20 cellular contexts compared by ENCODE assay signal in the genomic region with DNA sequence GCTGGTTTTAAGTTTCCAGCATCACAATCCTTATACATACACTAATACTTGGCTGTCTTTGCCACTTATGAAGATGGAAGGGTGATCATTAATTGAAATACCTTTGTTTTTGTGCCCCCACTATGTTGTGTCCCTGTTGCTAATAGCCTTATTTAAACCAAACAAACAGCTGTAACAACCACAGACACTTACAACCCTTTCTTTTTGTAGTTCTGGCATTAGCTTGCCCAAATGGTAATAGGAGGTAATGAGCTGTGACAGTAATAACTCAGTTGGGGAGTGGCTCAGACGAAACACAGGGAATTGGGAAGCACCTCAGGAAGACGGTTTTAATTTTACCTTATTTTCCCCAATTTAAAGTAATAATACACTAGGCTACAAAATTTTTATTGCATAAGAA.
DNase-seq lines count a peak whose midpoint lies in the region; ATAC-seq and TF ChIP-seq lines count a peak whose summit lies in the region.
"Had no signal": no experiment of that assay in that cellular context is flagged by ENCODE, and none has a peak within 500 bp of the region (broad histone marks: within the 10 kb centered on the region; RNA-seq: fewer than 3 reads in every experiment).

No MANE protein-coding gene starts in this region.

- POLR2A ChIA-PET in CD4-positive, alpha-beta T cell (lab: Charles Lee), result no interaction called here
- POLR2A ChIA-PET in naive thymus-derived CD8-positive, alpha-beta T cell (lab: Charles Lee), result no interaction called here

- no peak overlapping the region for H3K4me3 Mint-ChIP-seq in CD4-positive, alpha-beta T cell
- H3K4me3 Mint-ChIP-seq in naive thymus-derived CD8-positive, alpha-beta T cell, result no peak overlapping the region

- no peak for ATAC-seq in CD4-positive, alpha-beta T cell (ENCODE audit: poor library complexity)
- ATAC-seq in naive thymus-derived CD8-positive, alpha-beta T cell, result no peak
- ATAC-seq: activated CD4-positive, CD25-positive, alpha-beta regulatory T cell treated with anti-CD3 and anti-CD28 coated beads, Interleukin-2, amount 50 U/mL, for 24 hours; activated naive CD4-positive, alpha-beta T cell treated with anti-CD3 and anti-CD28 coated beads, Interleukin-2, amount 50 U/mL, for 72 hours had no signal

- H3K27ac ChIP-seq in CD4-positive, alpha-beta T cell (ENCODE audit: low read depth, low read length), result no peak overlapping the region
- H3K27ac ChIP-seq: prostate gland, upper lobe of right lung had no signal

- H3K9me3 ChIP-seq in CD4-positive, alpha-beta T cell (ENCODE audit: control insufficient read depth, low read length), result no peaks in the 10 kb centered on the region
- H3K9me3 ChIP-seq: Peyer's patch, prostate gland, upper lobe of right lung had no signal

- TF ChIP-seq CTCF in CD4-positive, alpha-beta T cell (IDR thresholded peaks at IDR 0.05), result no peak
- no peak for TF ChIP-seq CTCF in lower leg skin (IDR thresholded peaks at IDR 0.05)

- CTCF ChIA-PET in CD4-positive, alpha-beta T cell (lab: Charles Lee), result interaction anchor here (1.0 to 1.3 kb wide), 2 partner anchors 16 to 48 kb away, joined by 3 to 4 read pairs; no protein-coding TSS in a partner anchor

- no peaks in the 10 kb centered on the region for H3K27me3 Mint-ChIP-seq in CD4-positive, alpha-beta T cell
- no peaks in the 10 kb centered on the region for H3K27me3 Mint-ChIP-seq in naive thymus-derived CD8-positive, alpha-beta T cell

- peaks cover 36% of the 10 kb centered on the region for H3K36me3 Mint-ChIP-seq in CD4-positive, alpha-beta T cell (ENCODE audit: low read depth)
- H3K36me3 Mint-ChIP-seq in naive thymus-derived CD8-positive, alpha-beta T cell, result peaks cover 0 to 14% (median 0%) of the 10 kb centered on the region in 3 donors

- H3K4me1 Mint-ChIP-seq in CD4-positive, alpha-beta T cell (ENCODE audit: low read depth), result peaks cover 88% of the 10 kb centered on the region
- H3K4me1 Mint-ChIP-seq in naive thymus-derived CD8-positive, alpha-beta T cell, result peaks cover 47 to 76% (median 67%) of the 10 kb centered on the region in 4 donors

- no peak for TF ChIP-seq POLR2A in lower leg skin (IDR thresholded peaks at IDR 0.05)

- DNase-seq in CD4-positive, alpha-beta T cell, result no peak
- DNase-seq in COR-L47 (lab: John Stamatoyannopoulos, UW) (peak; percentile 7), NCI-H526 (lab: John Stamatoyannopoulos, UW) (peak; percentile 13 to 23), left kidney (ENCODE audit: low read depth, low spot score) (peak; percentile 44), germinal center (ENCODE audit: low spot score) (no peak), lower leg skin (ENCODE audit: low spot score in 2 of 2) (no peak), NCI-H128 (lab: John Stamatoyannopoulos, UW; ENCODE audit: unreplicated experiment) (no peak)
- DNase-seq in naive thymus-derived CD8-positive, alpha-beta T cell, result no peak
- DNase-seq: activated T-cell treated with anti-CD3 and anti-CD28 coated beads, Interleukin-2, amount 50 U/mL, for 48 hours; central memory CD4-positive, alpha-beta T cell; KG1; kidney; NCI-H146; NCI-H226; Peyer's patch; stimulated activated CD8-positive, alpha-beta memory T cell treated with anti-CD3 and anti-CD28 coated beads, Interleukin-4, amount 100 ng/mL, for 48 hours; upper lobe of right lung had no signal

- H3K27ac Mint-ChIP-seq in CD4-positive, alpha-beta T cell, result peak overlapping the region; percentile 31
- H3K27ac Mint-ChIP-seq in naive thymus-derived CD8-positive, alpha-beta T cell, result peak overlapping the region in 3 of 10 donors; percentile 14 to 92 (median 39)

- intact Hi-C loops in CD4-positive, alpha-beta T cell (cut with DNase I, micrococcal nuclease), result loop anchor here in 1 of 2 experiments (5.0 kb wide), 1 partner anchor 83 kb away; a partner anchor contains a TSS
- intact Hi-C loops in lower leg skin (cut with DNase I; ENCODE audit: low total_unique reads), result no loop called here

- H3K9me3 Mint-ChIP-seq in CD4-positive, alpha-beta T cell, result no peaks in the 10 kb centered on the region
- H3K9me3 Mint-ChIP-seq in naive thymus-derived CD8-positive, alpha-beta T cell, result no peaks in the 10 kb centered on the region
- H3K9me3 Mint-ChIP-seq: activated naive CD4-positive, alpha-beta T cell treated with anti-CD3 and anti-CD28 coated beads, Interleukin-2, amount 50 U/mL, for 72 hours had no signal

- H3K27me3 ChIP-seq in CD4-positive, alpha-beta T cell (ENCODE audit: control insufficient read depth, insufficient read depth, low read length), result no peaks in the 10 kb centered on the region
- H3K27me3 ChIP-seq: Peyer's patch, upper lobe of right lung had no signal

- no peak overlapping the region for H3K4me3 ChIP-seq in lower leg skin (ENCODE audit: low read depth, poor library complexity, severe bottlenecking)
- H3K4me3 ChIP-seq: Peyer's patch, prostate gland, upper lobe of right lung had no signal

- 85 to 95% methylated on average over 2 of the region's 2 CpGs for WGBS in lower leg skin, 2 donors

Comparison
In these comparisons a context has a peak if more than half of its experiments do, and no peak if none do; other contexts are left out.
1. DNase-seq: peak in COR-L47 (single experiment), NCI-H526 (2 of 2) and left kidney (single experiment); none in CD4-positive, alpha-beta T cell (0 of 10), germinal center (single experiment), lower leg skin (0 of 2), naive thymus-derived CD8-positive, alpha-beta T cell (0 of 10) and NCI-H128 (single experiment).